In genomic region chr1:223345720-223346119, GRCh38 we compare ENCODE assay signal across 2 cellular contexts.
TF ChIP-seq lines count a peak whose summit lies in the region.

No MANE protein-coding gene starts in this region.

TF ChIP-seq in WTC11, 78 proteins besides CTCF, POLR2A, EP300 and RAD21:
- TF ChIP-seq RELA (CRISPR knock-in tag; IDR thresholded peaks at IDR 0.05; ENCODE audit: borderline replicate concordance) (no peak), PREB (CRISPR knock-in tag; IDR thresholded peaks at IDR 0.05; ENCODE audit: borderline replicate concordance) (no peak), ZNF416 (CRISPR knock-in tag; IDR thresholded peaks at IDR 0.05) (no peak), USF2 (CRISPR knock-in tag; IDR thresholded peaks at IDR 0.05) (no peak), NFATC4 (CRISPR knock-in tag; IDR thresholded peaks at IDR 0.05) (no peak), JAZF1 (CRISPR knock-in tag; IDR thresholded peaks at IDR 0.05) (no peak), GTF2I (CRISPR knock-in tag; conservative IDR thresholded peaks at IDR 0.05) (no peak), ATF6 (CRISPR knock-in tag; IDR thresholded peaks at IDR 0.05) (no peak), NR2C2 (CRISPR knock-in tag; IDR thresholded peaks at IDR 0.05) (no peak), ZNF263 (CRISPR knock-in tag; IDR thresholded peaks at IDR 0.05; ENCODE audit: low read depth) (no peak), OVOL2 (CRISPR knock-in tag; IDR thresholded peaks at IDR 0.05; ENCODE audit: borderline replicate concordance) (no peak)
TF ChIP-seq in WTC11: peak in this region for 0.

TF ChIP-seq in HepG2, 621 proteins besides CTCF, POLR2A, EP300 and RAD21:
- TF ChIP-seq ZNF780A (CRISPR knock-in tag; IDR thresholded peaks at IDR 0.05) (no peak), ZNF510 (CRISPR knock-in tag; IDR thresholded peaks at IDR 0.05; ENCODE audit: low read depth) (no peak), PHF21A (CRISPR knock-in tag; IDR thresholded peaks at IDR 0.05) (no peak), SRSF1 (optimal IDR thresholded peaks at IDR 0.05; ENCODE audit: low read depth, low read length) (no peak), NRL (CRISPR knock-in tag; IDR thresholded peaks at IDR 0.05; ENCODE audit: borderline replicate concordance) (no peak), CREB1 (IDR thresholded peaks at IDR 0.05) (no peak), CREB1 (CRISPR knock-in tag; IDR thresholded peaks at IDR 0.05) (no peak), ZNF512B (CRISPR knock-in tag; IDR thresholded peaks at IDR 0.05; ENCODE audit: borderline replicate concordance) (no peak), MAX (IDR thresholded peaks at IDR 0.05) (no peak), RARG (CRISPR knock-in tag; IDR thresholded peaks at IDR 0.05; ENCODE audit: low read depth) (no peak), NR2F1 (CRISPR knock-in tag; IDR thresholded peaks at IDR 0.05) (no peak), ZNF513 (CRISPR knock-in tag; conservative IDR thresholded peaks at IDR 0.05) (no peak), ZNF326 (CRISPR knock-in tag; IDR thresholded peaks at IDR 0.05; ENCODE audit: borderline replicate concordance) (no peak), SP4 (CRISPR knock-in tag; IDR thresholded peaks at IDR 0.05) (no peak), PCBP2 (optimal IDR thresholded peaks at IDR 0.05; ENCODE audit: low read depth, low read length, poor library complexity, severe bottlenecking) (no peak), ZKSCAN1 (IDR thresholded peaks at IDR 0.05; ENCODE audit: low read length) (no peak), ZSCAN22 (CRISPR knock-in tag; IDR thresholded peaks at IDR 0.05) (no peak), ZBTB25 (CRISPR knock-in tag; IDR thresholded peaks at IDR 0.05) (no peak)
